Comparison of ENCODE assay signal across 8 cellular contexts in genomic region chr14:22979748-22980392, GRCh38. TPM values are rescaled to one million over a fixed set of nuclear protein-coding genes. Genes with fewer than 3 reads are reported as not detected.
DNase-seq lines count a peak whose midpoint lies in the region; ATAC-seq and TF ChIP-seq lines count a peak whose summit lies in the region.

No MANE protein-coding gene starts in this region.

- WGBS in mesodermal cell (ENCODE audit: insufficient coverage in 2 of 2), 2 experiments: 0 to 17% methylated on average over 1 of the region's 8 CpGs

- H3K79me2 ChIP-seq in ACC112 (ENCODE audit: control insufficient read depth, insufficient read depth, low read length, unreplicated experiment): peaks cover 59% of the 10 kb centered on the region

- H3K27ac ChIP-seq in ACC112 (ENCODE audit: low read depth, low read length): peak overlapping the region; percentile 79
- peak overlapping the region; percentile 68 for H3K27ac ChIP-seq in mesodermal cell (ENCODE audit: low read depth, low read length, severe bottlenecking)

- H3K4me1 ChIP-seq in ACC112 (ENCODE audit: control insufficient read depth, insufficient read depth, low read length, unreplicated experiment): peaks cover 47% of the 10 kb centered on the region
- H3K4me1 ChIP-seq in mesodermal cell (ENCODE audit: control insufficient read depth, insufficient read depth, low read length, poor library complexity, severe bottlenecking): peaks cover 44% of the 10 kb centered on the region

- peak; percentile 34 for DNase-seq in HT1080 (ENCODE audit: low read depth)
- DNase-seq in cardiac fibroblast (ENCODE audit: low read depth in 2 of 2): peak in 1 of 2 donors; percentile 12
- DNase-seq in stimulated activated CD4-positive, alpha-beta T cell treated with anti-CD3 and anti-CD28 coated beads, Interleukin-2, amount 100 ng/mL, for 48 hours: no peak
- no peak for DNase-seq in NAMALWA (ENCODE audit: low spot score)

- H3K9me3 ChIP-seq in mesodermal cell (ENCODE audit: control insufficient read depth, low read length): no peaks in the 10 kb centered on the region

- no peak for ATAC-seq in HG03025 (IDR thresholded peaks at IDR 0.05; ENCODE audit: low FRiP score, unreplicated experiment)
- ATAC-seq in HG03135 (IDR thresholded peaks at IDR 0.05; ENCODE audit: unreplicated experiment): no peak

- TF ChIP-seq CTCF in cardiac fibroblast (IDR thresholded peaks at IDR 0.05; ENCODE audit: low read depth, low read length): no peak

- peak overlapping the region; percentile 18 for H2AFZ ChIP-seq in ACC112 (ENCODE audit: low read length, unreplicated experiment)

- no peaks in the 10 kb centered on the region for H3K36me3 ChIP-seq in ACC112 (ENCODE audit: insufficient read depth, low read length)
- H3K36me3 ChIP-seq in mesodermal cell (ENCODE audit: control insufficient read depth, insufficient read depth, low read length): peaks cover 26% of the 10 kb centered on the region

- H3K27me3 ChIP-seq in ACC112 (ENCODE audit: insufficient read depth, low read length): no peaks in the 10 kb centered on the region

- H3K4me3 ChIP-seq in ACC112 (ENCODE audit: low read depth, low read length) (peak overlapping the region; percentile 85), cardiac fibroblast (replicated peaks in 1 of 2; ENCODE audit: low read depth in 2 of 2, low read length in 2 of 2) (peak overlapping the region; percentile 50 to 85), mesodermal cell (ENCODE audit: extremely low read depth, insufficient read depth, low read length, poor library complexity, severe bottlenecking) (peak overlapping the region; percentile 92)

RNA-seq across cellular contexts. Expression of gene AJUBA, which starts 2.5 kb away (rescaled TPM):
- 89.2 and 89.8 TPM in 2 replicates for total RNA-seq in HT1080 (2014; rRNA removed; shearing (Covaris generic))
- 55.1 and 58.6 TPM in 2 replicates for polyA plus RNA-seq in HT1080 (2015; cell fraction: cytosol; rRNA removed)
- polyA plus RNA-seq in HT1080 (2015; cell fraction: nucleus; rRNA removed): 92.6 and 98.4 TPM in 2 replicates
- polyA plus RNA-seq in mesodermal cell (2013, experiment 1 of 2): 28.9 TPM
- polyA plus RNA-seq in mesodermal cell (2013, experiment 2 of 2): 32.1 TPM

RNA-seq across cellular contexts. Expression of gene HAUS4, which starts 23.0 kb away (rescaled TPM):
- total RNA-seq in HT1080 (2014; rRNA removed; shearing (Covaris generic)): 55.6 and 70.9 TPM in 2 replicates
- 64.9 and 65.3 TPM in 2 replicates for polyA plus RNA-seq in HT1080 (2015; cell fraction: cytosol; rRNA removed)
- 65.0 and 67.3 TPM in 2 replicates for polyA plus RNA-seq in HT1080 (2015; cell fraction: nucleus; rRNA removed)
- polyA plus RNA-seq in mesodermal cell (2013, experiment 1 of 2): 51.5 TPM
- polyA plus RNA-seq in mesodermal cell (2013, experiment 2 of 2): 49.6 TPM

RNA-seq across cellular contexts. Expression of gene C14orf93, which starts 30.1 kb away (rescaled TPM):
- 4.6 and 7.4 TPM in 2 replicates for total RNA-seq in HT1080 (2014; rRNA removed; shearing (Covaris generic))
- 8.8 and 10.7 TPM in 2 replicates for polyA plus RNA-seq in HT1080 (2015; cell fraction: cytosol; rRNA removed)
- polyA plus RNA-seq in HT1080 (2015; cell fraction: nucleus; rRNA removed): 6.9 and 11.2 TPM in 2 replicates
- polyA plus RNA-seq in mesodermal cell (2013, experiment 1 of 2): 10.8 TPM
- polyA plus RNA-seq in mesodermal cell (2013, experiment 2 of 2): 11.3 TPM

RNA-seq across cellular contexts. Expression of gene PRMT5, which starts 50.7 kb away (rescaled TPM):
- total RNA-seq in HT1080 (2014; rRNA removed; shearing (Covaris generic)): 127 TPM in 2 replicates
- 106 and 111 TPM in 2 replicates for polyA plus RNA-seq in HT1080 (2015; cell fraction: cytosol; rRNA removed)
- polyA plus RNA-seq in HT1080 (2015; cell fraction: nucleus; rRNA removed): 219 and 230 TPM in 2 replicates
- polyA plus RNA-seq in mesodermal cell (2013, experiment 1 of 2): 85.0 TPM
- polyA plus RNA-seq in mesodermal cell (2013, experiment 2 of 2): 88.3 TPM

RNA-seq across cellular contexts. Expression of gene PSMB5, which starts 54.8 kb away (rescaled TPM):
- total RNA-seq in HT1080 (2014; rRNA removed; shearing (Covaris generic)): 335 and 366 TPM in 2 replicates
- 247 and 318 TPM in 2 replicates for polyA plus RNA-seq in HT1080 (2015; cell fraction: cytosol; rRNA removed)
- polyA plus RNA-seq in HT1080 (2015; cell fraction: nucleus; rRNA removed): 201 and 216 TPM in 2 replicates
- 205 TPM for polyA plus RNA-seq in mesodermal cell (2013, experiment 1 of 2)
- polyA plus RNA-seq in mesodermal cell (2013, experiment 2 of 2): 202 TPM
